In genomic region chr10:118107541-118107940, GRCh38 we compare ENCODE assay signal across 19 cellular contexts.
"Had no signal": no experiment of that assay in that cellular context is flagged by ENCODE, and none has a peak within 500 bp of the region (broad histone marks: within the 10 kb centered on the region; RNA-seq: fewer than 3 reads in every experiment).

No MANE protein-coding gene starts in this region.

- H3K9me3 ChIP-seq: heart left ventricle, neutrophil, psoas muscle, right lobe of liver had no signal

- H3K36me3 ChIP-seq: heart left ventricle, neutrophil, right lobe of liver had no signal

- H3K4me1 Mint-ChIP-seq: naive B cell had no signal

- H3K4me3 ChIP-seq: coronary artery, heart left ventricle, lung, psoas muscle, right lobe of liver had no signal

- H3K27ac Mint-ChIP-seq: endodermal cell, naive B cell had no signal

- H3K36me3 Mint-ChIP-seq: naive B cell had no signal

- H3K9me3 Mint-ChIP-seq: endodermal cell, nephron had no signal

- H3K4me3 Mint-ChIP-seq: endodermal cell, naive B cell had no signal

- H3K4me1 ChIP-seq: heart left ventricle, psoas muscle, right lobe of liver had no signal

- DNase-seq: effector CD4-positive, alpha-beta T cell; endodermal cell; foreskin melanocyte; heart left ventricle; hippocampal formation; left colon; left ventricle myocardium superior; mesenchymal stem cell; naive B cell; psoas muscle; right lobe of liver; stimulated activated CD4-positive, alpha-beta T cell treated with anti-CD3 and anti-CD28 coated beads, Interleukin-1b, Interleukin-23, amount 100 ng/mL, for 48 hours; stimulated activated CD4-positive, alpha-beta T cell treated with anti-CD3 and anti-CD28 coated beads, Interleukin-4, amount 100 ng/mL, for 4 hours; stimulated activated naive CD4-positive, alpha-beta T cell treated with Interleukin-2 at 50 U/mL for 16 hours; trophoblast cell had no signal

- ATAC-seq: heart left ventricle, left colon, left ventricle myocardium superior, psoas muscle, right lobe of liver had no signal

- H3K27me3 ChIP-seq: right lobe of liver had no signal
